ENCODE assay signal across 25 cellular contexts in the genomic region with DNA sequence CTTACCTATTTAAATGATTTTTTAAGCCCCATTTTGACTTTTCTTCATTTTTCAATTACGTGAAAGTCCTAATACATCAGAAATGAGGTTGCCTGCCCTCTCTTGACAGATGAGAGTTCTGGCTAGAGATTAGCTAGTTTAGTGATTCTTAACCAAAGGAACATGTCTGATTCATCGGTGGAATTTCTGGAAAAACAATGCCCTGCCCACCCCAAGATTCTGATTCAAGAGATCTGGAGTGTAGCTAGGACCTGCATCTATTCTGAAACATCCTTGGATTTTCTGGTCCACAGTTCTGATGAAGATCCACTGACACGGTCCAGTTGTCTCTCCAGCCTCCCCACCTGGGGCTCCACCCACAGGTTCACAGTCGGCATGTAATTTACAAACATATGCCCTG.
A peak's percentile ranks its signal among the peaks of the same experiment; 100 is the strongest.
DNase-seq lines count a peak whose midpoint lies in the region; ATAC-seq and TF ChIP-seq lines count a peak whose summit lies in the region.
"Had no signal": no experiment of that assay in that cellular context is flagged by ENCODE, and none has a peak within 500 bp of the region (broad histone marks: within the 10 kb centered on the region; RNA-seq: fewer than 3 reads in every experiment).

No MANE protein-coding gene starts in this region.

- no peak overlapping the region for H3K27ac ChIP-seq in foreskin keratinocyte
- H3K27ac ChIP-seq in effector memory CD4-positive, alpha-beta T cell (ENCODE audit: insufficient read depth, low read length, poor library complexity, severe bottlenecking): no peak overlapping the region
- H3K27ac ChIP-seq: coronary artery, gastrocnemius medialis, Peyer's patch, right atrium auricular region, SJSA1, transverse colon had no signal

- no peaks in the 10 kb centered on the region for H3K36me3 ChIP-seq in skeletal muscle satellite cell (ENCODE audit: insufficient read depth, low read length)
- H3K36me3 ChIP-seq in effector memory CD4-positive, alpha-beta T cell (ENCODE audit: control insufficient read depth, insufficient read depth, low read length): no peaks in the 10 kb centered on the region
- H3K36me3 ChIP-seq: gastrocnemius medialis, MG63, Peyer's patch, right atrium auricular region, SJSA1, transverse colon had no signal

- ATAC-seq in foreskin keratinocyte (peak; percentile 79), HG02798 (IDR thresholded peaks at IDR 0.05; ENCODE audit: poor library complexity, unreplicated experiment) (no peak)
- ATAC-seq: activated T-cell treated with anti-CD3 and anti-CD28 coated beads, Interleukin-2, amount 50 U/mL, for 72 hours; left colon; natural killer cell had no signal

- no peaks in the 10 kb centered on the region for H3K4me1 ChIP-seq in foreskin keratinocyte
- H3K4me1 ChIP-seq in skeletal muscle satellite cell (ENCODE audit: control insufficient read depth, insufficient read depth, low read length): peaks cover 18% of the 10 kb centered on the region
- no peaks in the 10 kb centered on the region for H3K4me1 ChIP-seq in effector memory CD4-positive, alpha-beta T cell (ENCODE audit: control insufficient read depth, insufficient read depth, low read length, poor library complexity, severe bottlenecking)
- H3K4me1 ChIP-seq: gastrocnemius medialis, Peyer's patch, right atrium auricular region, transverse colon had no signal

- H3K4me3 ChIP-seq in astrocyte of the spinal cord (ENCODE audit: low read depth, low read length) (no peak overlapping the region), skeletal muscle satellite cell (ENCODE audit: low read length) (no peak overlapping the region)
- H3K4me3 ChIP-seq in effector memory CD4-positive, alpha-beta T cell (ENCODE audit: insufficient read depth, low read depth, low read length, poor library complexity, severe bottlenecking): no peak overlapping the region
- H3K4me3 ChIP-seq: coronary artery, gastrocnemius medialis, MG63, Peyer's patch, right atrium auricular region, SJSA1, transverse colon had no signal

- H3K9ac ChIP-seq in skeletal muscle satellite cell (ENCODE audit: low read depth, low read length): no peak overlapping the region

- no peaks in the 10 kb centered on the region for H3K9me3 ChIP-seq in skeletal muscle satellite cell (replicated peaks; ENCODE audit: low read length)
- no peaks in the 10 kb centered on the region for H3K9me3 ChIP-seq in effector memory CD4-positive, alpha-beta T cell (ENCODE audit: control insufficient read depth, low read length)
- H3K9me3 ChIP-seq: gastrocnemius medialis, MG63, Peyer's patch, right atrium auricular region, SJSA1, transverse colon had no signal

- H3K4me2 ChIP-seq in skeletal muscle satellite cell (ENCODE audit: low read length): peak overlapping the region; percentile 26

- H3K27me3 ChIP-seq in foreskin keratinocyte: no peaks in the 10 kb centered on the region
- H3K27me3 ChIP-seq in skeletal muscle satellite cell (ENCODE audit: control insufficient read depth, insufficient read depth, low read length): no peaks in the 10 kb centered on the region
- H3K27me3 ChIP-seq in effector memory CD4-positive, alpha-beta T cell (replicated peaks; ENCODE audit: control insufficient read depth, insufficient read depth, low read length, poor library complexity, severe bottlenecking): no peaks in the 10 kb centered on the region
- H3K27me3 ChIP-seq: gastrocnemius medialis, MG63, Peyer's patch, right atrium auricular region, SJSA1, transverse colon had no signal

- DNase-seq in HT1080 (ENCODE audit: low read depth) (peak; percentile 21), astrocyte of the spinal cord (ENCODE audit: low read depth, low spot score) (peak; percentile 45), foreskin keratinocyte (peak in 1 of 2 donors; percentile 72), anterior cingulate cortex (lab: John Stamatoyannopoulos, UW) (no peak), NCI-H1417 (lab: John Stamatoyannopoulos, UW) (no peak)
- no peak for DNase-seq in effector memory CD4-positive, alpha-beta T cell
- DNase-seq: activated CD4-positive, alpha-beta T cell treated with anti-CD3 and anti-CD28 coated beads for 4 hours; activated naive CD4-positive, alpha-beta T cell treated with anti-CD3 and anti-CD28 coated beads, Interleukin-2, amount 10 ng/mL, durations not matched to agents 7 days and 5 days; activated T-cell treated with anti-CD3 and anti-CD28 coated beads, Interleukin-2, amount 50 U/mL, for 72 hours; DND-41; gastrocnemius medialis; H7; left colon; MG63; natural killer cell; NCI-H1436; Peyer's patch; stimulated activated CD4-positive, alpha-beta T cell treated with anti-CD3 and anti-CD28 coated beads, Interleukin-12 subunit alpha, Interleukin-12 subunit beta, amount 100 ng/mL, for 4 hours; stimulated activated CD4-positive, alpha-beta T cell treated with anti-CD3 and anti-CD28 coated beads, Interleukin-4, amount 100 ng/mL, for 4 hours; transverse colon had no signal

- no peak for TF ChIP-seq CTCF in astrocyte of the spinal cord (IDR thresholded peaks at IDR 0.05; ENCODE audit: low read depth, low read length)
- TF ChIP-seq CTCF in foreskin keratinocyte (conservative IDR thresholded peaks at IDR 0.05): peak; percentile 47

- in situ Hi-C loops in astrocyte of the spinal cord (cut with HindIII; ENCODE audit: low sequenced_read_pairs): no loop called here

Comparison
In these comparisons a context has a peak if more than half of its experiments do, and no peak if none do; other contexts are left out.
1. DNase-seq: peak in HT1080 (single experiment) and astrocyte of the spinal cord (single experiment); none in anterior cingulate cortex (0 of 58), NCI-H1417 (0 of 3) and effector memory CD4-positive, alpha-beta T cell (0 of 3).